In the genomic region with DNA sequence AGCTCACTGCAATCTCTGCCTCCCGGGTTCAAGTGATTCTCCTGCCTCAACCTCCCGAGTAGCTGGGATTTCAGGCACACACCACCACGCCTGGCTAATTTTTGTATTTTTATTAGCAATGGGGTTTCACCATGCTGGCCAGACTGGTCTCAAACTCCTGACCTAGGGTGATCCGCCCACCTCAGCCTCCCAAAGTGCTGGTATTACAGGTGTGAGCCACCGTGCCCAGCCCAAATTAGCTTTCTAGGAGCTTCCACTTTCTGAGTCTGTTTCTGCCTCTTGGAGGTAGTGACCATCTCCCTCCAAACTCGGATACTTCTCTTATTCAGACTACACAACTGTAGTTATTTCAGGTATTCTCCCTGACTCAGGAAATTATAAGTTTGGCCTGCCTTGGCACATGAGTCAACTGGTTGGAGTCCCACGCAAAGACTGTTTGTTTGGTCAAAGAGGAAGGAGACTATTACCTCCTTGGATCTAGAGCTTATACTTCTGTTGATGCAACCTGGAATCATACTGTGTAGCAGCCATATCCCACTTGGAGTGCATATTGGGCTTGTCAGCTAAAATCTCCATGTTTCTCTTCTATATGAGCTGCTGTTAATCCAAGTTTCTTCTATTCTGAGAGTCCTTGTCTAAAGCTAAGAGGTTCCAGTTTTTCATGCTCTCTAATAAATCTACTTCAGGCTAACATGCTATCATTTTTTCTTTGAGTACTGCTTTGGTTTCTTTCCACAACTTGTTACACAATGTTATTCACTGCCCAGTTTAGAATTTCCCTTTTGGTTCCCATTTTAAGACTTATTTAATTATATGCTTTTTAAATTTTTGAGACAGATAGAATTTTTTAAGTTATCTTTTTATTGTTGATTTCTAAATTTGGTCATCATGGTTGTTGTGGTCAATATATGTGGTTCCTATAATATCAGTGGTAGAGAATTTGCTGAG, we compare ENCODE assay signal across 11 cellular contexts. TPM values are rescaled to one million over a fixed set of nuclear protein-coding genes. Genes with fewer than 3 reads are reported as not detected.
A peak's percentile ranks its signal among the peaks of the same experiment; 100 is the strongest.
DNase-seq lines count a peak whose midpoint lies in the region; ATAC-seq and TF ChIP-seq lines count a peak whose summit lies in the region.
"Had no signal": no experiment of that assay in that cellular context is flagged by ENCODE, and none has a peak within 500 bp of the region (broad histone marks: within the 10 kb centered on the region; RNA-seq: fewer than 3 reads in every experiment).

No MANE protein-coding gene starts in this region.

- H3K36me3 ChIP-seq in stomach smooth muscle (ENCODE audit: control insufficient read depth in 2 of 2, insufficient read depth in 2 of 2, low read length in 2 of 2) = peaks cover 0 to 3% of the 10 kb centered on the region in 2 donors

- peaks cover 86% of the 10 kb centered on the region for H3K4me1 ChIP-seq in stomach smooth muscle (ENCODE audit: control insufficient read depth, insufficient read depth, low read length)

- intact Hi-C loops in activated CD8-positive, alpha-beta T cell treated with anti-CD3 and anti-CD28 coated beads for 36 hours (cut with micrococcal nuclease) = no loop called here

- peaks cover 97% of the 10 kb centered on the region for H3K36me3 Mint-ChIP-seq in T-helper 2 cell treated with Interferon-gamma antibody and Interleukin-4, amounts not matched to agents 5 μg/mL and 100 μg/mL, for 36 hours (ENCODE audit: low read depth)
- peaks cover 98% of the 10 kb centered on the region for H3K36me3 Mint-ChIP-seq in activated CD8-positive, alpha-beta T cell treated with anti-CD3 and anti-CD28 coated beads for 36 hours (ENCODE audit: low read depth)

- no peaks in the 10 kb centered on the region for H3K27me3 Mint-ChIP-seq in T-helper 2 cell treated with Interferon-gamma antibody and Interleukin-4, amounts not matched to agents 5 μg/mL and 100 μg/mL, for 36 hours (ENCODE audit: low read depth)
- no peaks in the 10 kb centered on the region for H3K27me3 Mint-ChIP-seq in activated CD8-positive, alpha-beta T cell treated with anti-CD3 and anti-CD28 coated beads for 36 hours

- no peak for DNase-seq in T-helper 2 cell treated with Interferon-gamma antibody and Interleukin-4, amounts not matched to agents 5 μg/mL and 100 μg/mL, for 36 hours (ENCODE audit: low spot score)
- DNase-seq in T-helper 2 cell = no peak
- no peak for DNase-seq in activated CD8-positive, alpha-beta T cell treated with anti-CD3 and anti-CD28 coated beads for 36 hours
- peak; percentile 53 for DNase-seq in fibroblast of pulmonary artery (ENCODE audit: low read depth)
- no peak for DNase-seq in stimulated activated CD4-positive, alpha-beta T cell treated with anti-CD3 and anti-CD28 coated beads, Interleukin-4, amount 100 ng/mL, for 24 hours
- DNase-seq: activated CD4-positive, CD25-positive, alpha-beta regulatory T cell; effector memory CD4-positive, alpha-beta T cell; NCI-H524 treated with DMSO at 0.1 percent for 48 hours had no signal

- H3K4me3 ChIP-seq in fibroblast of pulmonary artery (replicated peaks; ENCODE audit: low read depth, low read length) (no peak overlapping the region), stomach smooth muscle (ENCODE audit: low read length in 2 of 2) (no peak overlapping the region)

- H3K4me1 Mint-ChIP-seq in T-helper 2 cell treated with Interferon-gamma antibody and Interleukin-4, amounts not matched to agents 5 μg/mL and 100 μg/mL, for 36 hours (ENCODE audit: low read depth) = peaks cover 74% of the 10 kb centered on the region
- peaks cover 80% of the 10 kb centered on the region for H3K4me1 Mint-ChIP-seq in activated CD8-positive, alpha-beta T cell treated with anti-CD3 and anti-CD28 coated beads for 36 hours (ENCODE audit: low read depth)

- POLR2A ChIA-PET in activated CD8-positive, alpha-beta T cell treated with anti-CD3 and anti-CD28 coated beads for 36 hours (lab: Charles Lee) = interaction anchor here (0.8 to 13.3 kb wide), 7 partner anchors 9 to 96 kb away, joined by 3 to 257 read pairs (median 3); partner anchors contain the start of gene IL21R

- H3K9me3 Mint-ChIP-seq in T-helper 2 cell treated with Interferon-gamma antibody and Interleukin-4, amounts not matched to agents 5 μg/mL and 100 μg/mL, for 36 hours = no peaks in the 10 kb centered on the region
- H3K9me3 Mint-ChIP-seq in activated CD8-positive, alpha-beta T cell treated with anti-CD3 and anti-CD28 coated beads for 36 hours = no peaks in the 10 kb centered on the region

- no peaks in the 10 kb centered on the region for H3K27me3 ChIP-seq in stomach smooth muscle (ENCODE audit: control insufficient read depth in 1 of 2, insufficient read depth in 2 of 2, low read length in 2 of 2)

- peak overlapping the region; percentile 97 for H3K27ac ChIP-seq in stomach smooth muscle (ENCODE audit: low read length)

- no peak for ATAC-seq in activated CD8-positive, alpha-beta T cell treated with anti-CD3 and anti-CD28 coated beads for 36 hours
- ATAC-seq in GM21390 (IDR thresholded peaks at IDR 0.05; ENCODE audit: unreplicated experiment) = no peak
- no peak for ATAC-seq in HG03460 (IDR thresholded peaks at IDR 0.05; ENCODE audit: unreplicated experiment)

- CTCF ChIA-PET in activated CD8-positive, alpha-beta T cell treated with anti-CD3 and anti-CD28 coated beads for 36 hours (lab: Charles Lee) = interaction anchor here (1.4 to 9.7 kb wide), 6 partner anchors 34 to 141 kb away, joined by 3 to 203 read pairs (median 8); no protein-coding TSS in a partner anchor

- H3K9ac ChIP-seq in stomach smooth muscle (ENCODE audit: low read length in 2 of 2) = peak overlapping the region in 1 of 2 donors; percentile 29

- TF ChIP-seq CTCF in activated CD8-positive, alpha-beta T cell treated with anti-CD3 and anti-CD28 coated beads for 36 hours (IDR thresholded peaks at IDR 0.05) = no peak
- no peak for TF ChIP-seq CTCF in fibroblast of pulmonary artery (IDR thresholded peaks at IDR 0.05; ENCODE audit: low read length, missing control alignments)

- H3K27ac Mint-ChIP-seq in T-helper 2 cell treated with Interferon-gamma antibody and Interleukin-4, amounts not matched to agents 5 μg/mL and 100 μg/mL, for 36 hours = peak overlapping the region; percentile 63
- H3K27ac Mint-ChIP-seq in activated CD8-positive, alpha-beta T cell treated with anti-CD3 and anti-CD28 coated beads for 36 hours = peak overlapping the region; percentile 93

- H3K9me3 ChIP-seq in stomach smooth muscle (ENCODE audit: control insufficient read depth in 2 of 2, low read length in 2 of 2) = no peaks in the 10 kb centered on the region

- peak overlapping the region; percentile 72 for H3K4me3 Mint-ChIP-seq in T-helper 2 cell treated with Interferon-gamma antibody and Interleukin-4, amounts not matched to agents 5 μg/mL and 100 μg/mL, for 36 hours
- peak overlapping the region; percentile 27 for H3K4me3 Mint-ChIP-seq in activated CD8-positive, alpha-beta T cell treated with anti-CD3 and anti-CD28 coated beads for 36 hours

RNA-seq across cellular contexts. Expression of gene IL4R, which starts 7.5 kb away (rescaled TPM):
- total RNA-seq in activated CD8-positive, alpha-beta T cell treated with anti-CD3 and anti-CD28 coated beads for 36 hours = 100 to 1,000 TPM; 236 to 245 TPM

RNA-seq across cellular contexts. Expression of gene NSMCE1, which starts 52.7 kb away (rescaled TPM):
- 100 to 1,000 TPM; 150 to 156 TPM for total RNA-seq in activated CD8-positive, alpha-beta T cell treated with anti-CD3 and anti-CD28 coated beads for 36 hours
